Comparison of ENCODE assay signal across 28 cellular contexts in genomic region chr12:104835317-104835716, GRCh38.
"Had no signal": no experiment of that assay in that cellular context is flagged by ENCODE, and none has a peak within 500 bp of the region (broad histone marks: within the 10 kb centered on the region; RNA-seq: fewer than 3 reads in every experiment).

No MANE protein-coding gene starts in this region.

- H3K9ac ChIP-seq: neural progenitor cell, parathyroid adenoma had no signal

- H3K36me3 ChIP-seq: neural progenitor cell, ovary, spleen, suprapubic skin, tibial artery, transverse colon, upper lobe of right lung, uterus had no signal

- H3K79me2 ChIP-seq: parathyroid adenoma had no signal

- ATAC-seq: natural killer cell; psoas muscle; right cardiac atrium; sciatic nerve; stimulated activated memory B cell treated with anti-CD40 and anti-IgM and Interleukin-4, amounts not matched to agents 10 μg/mL and 1 μg/mL and 100 μg/mL, for 72 hours; stimulated activated naive CD8-positive, alpha-beta T cell treated with anti-CD3 and anti-CD28 coated beads, Interleukin-15, amount 100 ng/mL, for 72 hours; stimulated activated naive CD8-positive, alpha-beta T cell treated with anti-CD3 and anti-CD28 coated beads, Interleukin-15, Interleukin-2, amounts not matched to agents 100 U/mL and 50 U/mL, for 24 hours; upper lobe of right lung had no signal

- H3K4me2 ChIP-seq: neural progenitor cell, smooth muscle cell had no signal

- H2AFZ ChIP-seq: neural progenitor cell, parathyroid adenoma had no signal

- H3K9me3 ChIP-seq: ovary, psoas muscle, spleen, suprapubic skin, testis, tibial artery, transverse colon, upper lobe of right lung, uterus had no signal

- H3K27me3 ChIP-seq: neural progenitor cell, ovary, spleen, suprapubic skin, testis, tibial artery, transverse colon, upper lobe of right lung, uterus had no signal

- H3K4me3 ChIP-seq: neural progenitor cell, ovary, psoas muscle, skin epidermis, smooth muscle cell, spleen, suprapubic skin, testis, tibial artery, transverse colon, upper lobe of right lung, uterus had no signal

- DNase-seq: natural killer cell; occipital lobe; ovary; posterior cingulate gyrus; psoas muscle; right cardiac atrium; spleen; stimulated activated CD4-positive, alpha-beta T cell treated with anti-CD3 and anti-CD28 coated beads, Interleukin-12 subunit alpha, Interleukin-12 subunit beta, amount 100 ng/mL, for 4 hours; stimulated activated CD4-positive, alpha-beta T cell treated with anti-CD3 and anti-CD28 coated beads, Interleukin-1b, Interleukin-23, amount 100 ng/mL, for 48 hours; stimulated activated CD4-positive, alpha-beta T cell treated with anti-CD3 and anti-CD28 coated beads, Interleukin-4, amount 100 ng/mL, for 1 hour; stimulated activated CD4-positive, alpha-beta T cell treated with anti-CD3 and anti-CD28 coated beads, Interleukin-4, amount 100 ng/mL, for 4 hours; stimulated activated CD8-positive, alpha-beta memory T cell treated with anti-CD3 and anti-CD28 coated beads, Interleukin-4, amount 100 ng/mL, for 48 hours; stimulated activated naive CD4-positive, alpha-beta T cell; stimulated activated naive CD8-positive, alpha-beta T cell treated with anti-CD3 and anti-CD28 coated beads, Interleukin-15, amount 100 ng/mL, for 72 hours; stimulated activated naive CD8-positive, alpha-beta T cell treated with anti-CD3 and anti-CD28 coated beads, Interleukin-15, Interleukin-2, amounts not matched to agents 100 U/mL and 50 U/mL, for 24 hours; substantia nigra; testis; tibial artery; transverse colon; upper lobe of right lung; uterus had no signal

- H3K27ac ChIP-seq: neural progenitor cell, ovary, parathyroid adenoma, psoas muscle, skin epidermis, spleen, suprapubic skin, testis, tibial artery, transverse colon, upper lobe of right lung, uterus had no signal

- H3K4me1 ChIP-seq: neural progenitor cell, parathyroid adenoma, psoas muscle, spleen, suprapubic skin, testis, tibial artery, transverse colon, upper lobe of right lung, uterus had no signal
